In genomic region chr15:40506964-40507571, GRCh38 we compare ENCODE assay signal across 8 cellular contexts. TPM values are rescaled to one million over a fixed set of nuclear protein-coding genes. Genes with fewer than 3 reads are reported as not detected.
DNase-seq lines count a peak whose midpoint lies in the region; ATAC-seq, FAIRE-seq and TF ChIP-seq lines count a peak whose summit lies in the region.

No MANE protein-coding gene starts in this region.

- H3F3A ChIP-seq in smooth muscle cell (ENCODE audit: low read depth), result peaks cover 5% of the 10 kb centered on the region

- no peak overlapping the region for H3K27ac Mint-ChIP-seq in MCF 10A (ENCODE audit: low read depth, unreplicated experiment)

- POLR2A ChIA-PET in MCF 10A (lab: Yijun Ruan, JAX), result interaction anchor here (0.9 kb wide), 1 partner anchor 247 kb away, joined by 3 read pairs; no protein-coding TSS in a partner anchor

- H3K9me3 ChIP-seq in WERI-Rb-1 (ENCODE audit: severe bottlenecking), result no peaks in the 10 kb centered on the region
- no peaks in the 10 kb centered on the region for H3K9me3 ChIP-seq in smooth muscle cell (replicated peaks; ENCODE audit: low read depth)

- TF ChIP-seq CTCF in WERI-Rb-1 (IDR thresholded peaks at IDR 0.05; ENCODE audit: low read depth, low read length) (peak; percentile 82), MCF 10A (IDR thresholded peaks at IDR 0.05; ENCODE audit: unreplicated experiment) (peak; percentile 56), smooth muscle cell (IDR thresholded peaks at IDR 0.05; ENCODE audit: borderline replicate concordance, insufficient read depth, poor library complexity, severe bottlenecking) (peak; percentile 54)

- H3K36me3 ChIP-seq in WERI-Rb-1 (no peaks in the 10 kb centered on the region), smooth muscle cell (ENCODE audit: low read depth) (no peaks in the 10 kb centered on the region)

- H3K4me3 ChIP-seq in WERI-Rb-1 (ENCODE audit: low read depth, low read length), result peak overlapping the region; percentile 18; the same call in 1 of the 2 replicates
- H3K4me3 ChIP-seq in smooth muscle cell, result peak overlapping the region; percentile 27

- no peak overlapping the region for H3K4me3 Mint-ChIP-seq in MCF 10A (ENCODE audit: unreplicated experiment)

- H3K27ac ChIP-seq in WERI-Rb-1 (peak overlapping the region; percentile 48), smooth muscle cell (ENCODE audit: low read depth) (no peak overlapping the region)

- ATAC-seq in GM18867 (IDR thresholded peaks at IDR 0.05; ENCODE audit: unreplicated experiment), result no peak

- H3K9me3 Mint-ChIP-seq in MCF 10A (ENCODE audit: unreplicated experiment), result no peaks in the 10 kb centered on the region

- H3K27me3 Mint-ChIP-seq in MCF 10A (ENCODE audit: insufficient read depth, unreplicated experiment), result no peaks in the 10 kb centered on the region

- H3K4me2 ChIP-seq in smooth muscle cell, result peak overlapping the region; percentile 65

- peak; percentile 86 for FAIRE-seq in GM19239 (lab: Jason Lieb, UNC)

- peaks cover 2% of the 10 kb centered on the region for H3K4me1 Mint-ChIP-seq in MCF 10A (ENCODE audit: insufficient read depth, unreplicated experiment)

- no peaks in the 10 kb centered on the region for H3K27me3 ChIP-seq in WERI-Rb-1 (ENCODE audit: insufficient read depth, low read depth, severe bottlenecking)
- H3K27me3 ChIP-seq in smooth muscle cell (ENCODE audit: low read depth), result peaks cover 8% of the 10 kb centered on the region

- BruUV-seq in MCF 10A (replicated peaks; lab: Mats Ljungman, UMichigan), result no TSS peak

- intact Hi-C loops in MCF 10A (cut with micrococcal nuclease), result loop anchor here (2.0 to 5.0 kb wide), 2 partner anchors 50 to 66 kb away; partner anchors contain the start of gene BAHD1

- 5% methylated on average over 29 of the region's 30 CpGs for WGBS in smooth muscle cell (ENCODE audit: low lambda C conversion rate)

- no peaks in the 10 kb centered on the region for H3K4me1 ChIP-seq in smooth muscle cell (ENCODE audit: low read depth)

- CTCF ChIA-PET in MCF 10A (lab: Yijun Ruan, JAX), result interaction anchor here (0.6 to 1.3 kb wide), 8 partner anchors 10 to 768 kb away, joined by 3 to 4 read pairs (median 3); no protein-coding TSS in a partner anchor

- H3K9ac ChIP-seq in smooth muscle cell (ENCODE audit: low read depth), result no peak overlapping the region

- H2AFZ ChIP-seq in smooth muscle cell (ENCODE audit: low read depth), result peak overlapping the region; percentile 64

- no peaks in the 10 kb centered on the region for H3K79me2 ChIP-seq in smooth muscle cell (ENCODE audit: low read depth)

- H3K36me3 Mint-ChIP-seq in MCF 10A (ENCODE audit: insufficient read depth, unreplicated experiment), result no peaks in the 10 kb centered on the region

- no peaks in the 10 kb centered on the region for H4K20me1 ChIP-seq in smooth muscle cell (ENCODE audit: low read depth)

- DNase-seq in AG08395 (ENCODE audit: low spot score) (peak; percentile 90), GM19239 (ENCODE audit: insufficient read length, low spot score) (peak; percentile 59), NCI-H2107 (lab: John Stamatoyannopoulos, UW) (peak; percentile 28), WERI-Rb-1 (peak; percentile 95), MCF 10A (ENCODE audit: unreplicated experiment) (peak; percentile 69), iPS-NIHi7 (ENCODE audit: extremely low spot score) (peak; percentile 96), smooth muscle cell (lab: John Stamatoyannopoulos, UW; ENCODE audit: unreplicated experiment) (peak; percentile 44)

RNA-seq across cellular contexts. Expression of gene CHST14, which starts 36.3 kb away (rescaled TPM):
- total RNA-seq in MCF 10A (2022), result 5.8 and 7.3 TPM in 2 replicates
- 19.1 and 20.5 TPM in 2 replicates for total RNA-seq in smooth muscle cell
- 23.7 and 24.6 TPM in 2 replicates for polyA plus RNA-seq in smooth muscle cell

RNA-seq across cellular contexts. Expression of gene CCDC32, which starts 57.8 kb away (rescaled TPM):
- 17.9 and 18.1 TPM in 2 replicates for total RNA-seq in MCF 10A (2022)
- total RNA-seq in smooth muscle cell, result 16.2 and 25.5 TPM in 2 replicates
- polyA plus RNA-seq in smooth muscle cell, result 19.3 and 20.6 TPM in 2 replicates

Comparison
In these comparisons a context has a peak if more than half of its experiments do, and no peak if none do; other contexts are left out.
1. DNase-seq: peak in every context shown above with its lines; median percentile 96 in iPS-NIHi7; 95 in WERI-Rb-1; 90 in AG08395; 69 in MCF 10A; 59 in GM19239; 44 in smooth muscle cell; 28 in NCI-H2107.